ENCODE assay signal across 8 cellular contexts in genomic region chrX:118536687-118537461, GRCh38. TPM values are rescaled to one million over a fixed set of nuclear protein-coding genes. Genes with fewer than 3 reads are reported as not detected.
A peak's percentile ranks its signal among the peaks of the same experiment; 100 is the strongest.
DNase-seq lines count a peak whose midpoint lies in the region; ATAC-seq and TF ChIP-seq lines count a peak whose summit lies in the region.

No MANE protein-coding gene starts in this region.

- peaks cover 5% of the 10 kb centered on the region for H3K9me3 ChIP-seq in adipocyte (ENCODE audit: control insufficient read depth, low read length)
- H3K9me3 ChIP-seq in right lobe of liver = no peaks in the 10 kb centered on the region
- H3K9me3 ChIP-seq in upper lobe of right lung = no peaks in the 10 kb centered on the region

- TF ChIP-seq CTCF in BJ (IDR thresholded peaks at IDR 0.05; ENCODE audit: insufficient read depth, low read depth, low read length) (peak; percentile 43), right lobe of liver (IDR thresholded peaks at IDR 0.05) (peak in 3 of 4 donors; percentile 27 to 32 (median 28)), upper lobe of right lung (IDR thresholded peaks at IDR 0.05) (peak; percentile 32)

- POLR2A ChIA-PET in BJ (lab: Charles Lee) = interaction anchor here (0.7 kb wide), 1 partner anchor 7 kb away, joined by 3 read pairs; no protein-coding TSS in a partner anchor

- whole genome bisulfite sequencing in right lobe of liver (ENCODE audit: insufficient coverage, low coverage, low lambda C conversion rate, missing lambda C conversion rate) = 26% methylated on average over 6 of the region's 6 CpGs

- intact Hi-C loops in right lobe of liver (cut with DNase I) (no loop called here), upper lobe of right lung (cut with DNase I) (no loop called here)

- H3K4me1 ChIP-seq in adipocyte (ENCODE audit: control insufficient read depth, insufficient read depth, low read length) (peaks cover 27% of the 10 kb centered on the region), right lobe of liver (no peaks in the 10 kb centered on the region), upper lobe of right lung (peaks cover 7% of the 10 kb centered on the region)

- CTCF ChIA-PET in BJ (lab: Yijun Ruan, JAX) = no interaction called here

- H3K36me3 ChIP-seq in BJ (ENCODE audit: control insufficient read depth, insufficient read depth, low read length) (no peaks in the 10 kb centered on the region), adipocyte (ENCODE audit: control insufficient read depth, insufficient read depth, low read length, severe bottlenecking) (no peaks in the 10 kb centered on the region), right lobe of liver (no peaks in the 10 kb centered on the region), upper lobe of right lung (no peaks in the 10 kb centered on the region)

- ATAC-seq in GM19023 (IDR thresholded peaks at IDR 0.05; ENCODE audit: unreplicated experiment) (peak; percentile 76), HG03066 (IDR thresholded peaks at IDR 0.05; ENCODE audit: low read depth, unreplicated experiment) (peak; percentile 71), right lobe of liver (peak in 1 of 4 donors; percentile 23), upper lobe of right lung (peak; percentile 44)

- H3K9ac ChIP-seq in adipocyte (ENCODE audit: low read length) = peak overlapping the region; percentile 56

- H3K27me3 ChIP-seq in BJ (ENCODE audit: control insufficient read depth, insufficient read depth, low read length) (no peaks in the 10 kb centered on the region), adipocyte (replicated peaks; ENCODE audit: control insufficient read depth, insufficient read depth, low read length) (no peaks in the 10 kb centered on the region), right lobe of liver (no peaks in the 10 kb centered on the region), upper lobe of right lung (no peaks in the 10 kb centered on the region)

- H3K27ac ChIP-seq in right lobe of liver = no peak overlapping the region
- no peak overlapping the region for H3K27ac ChIP-seq in upper lobe of right lung

- DNase-seq in BJ (ENCODE audit: low read depth) (no peak), RKO (ENCODE audit: low spot score) (peak; percentile 57), adipocyte (ENCODE audit: low read depth) (peak; percentile 51), right lobe of liver (no peak), upper lobe of right lung (no peak), AG08396 (ENCODE audit: low spot score) (no peak)

- H3K4me3 ChIP-seq in BJ (ENCODE audit: low read depth, low read length) = no peak overlapping the region
- peak overlapping the region; percentile 18 for H3K4me3 ChIP-seq in adipocyte (ENCODE audit: low read length)
- no peak overlapping the region for H3K4me3 ChIP-seq in right lobe of liver
- no peak overlapping the region for H3K4me3 ChIP-seq in upper lobe of right lung

- TF ChIP-seq POLR2A in right lobe of liver (IDR thresholded peaks at IDR 0.05) = no peak

RNA-seq across cellular contexts. Expression of gene DOCK11, which starts 41.3 kb away (rescaled TPM):
- 10.3 and 22.5 TPM in 2 replicates for polyA plus RNA-seq in BJ (2011; rRNA removed)
- 12.7 and 18.1 TPM in 2 replicates for polyA minus RNA-seq in BJ (2011; rRNA and poly(A)+ RNA removed)
- total RNA-seq in right lobe of liver = 1 to 10 TPM; 1.1 to 4.4 (median 3.2) TPM
- total RNA-seq in upper lobe of right lung = 55.0 TPM

Comparison
In these comparisons a context has a peak if more than half of its experiments do, and no peak if none do; other contexts are left out.
1. DNase-seq: peak in RKO (single experiment) and adipocyte (single experiment); none in BJ (single experiment), right lobe of liver (0 of 3), upper lobe of right lung (single experiment) and AG08396 (single experiment).
2. RNA of gene DOCK11, which starts 41.3 kb away (total RNA-seq): 55.0 TPM in upper lobe of right lung (single experiment); 1.1 to 4.4 TPM in right lobe of liver; every median in the first group is over 10 times any median in the second.
3. Peak in every context shown above with its lines, with median percentiles within 50 percentile points of each other: CTCF ChIP-seq.